In genomic region chr17:2815781-2816185, GRCh38 we compare ENCODE assay signal across 15 cellular contexts. TPM values are rescaled to one million over a fixed set of nuclear protein-coding genes. Genes with fewer than 3 reads are reported as not detected.
DNase-seq lines count a peak whose midpoint lies in the region; ATAC-seq and TF ChIP-seq lines count a peak whose summit lies in the region.
"Had no signal": no experiment of that assay in that cellular context is flagged by ENCODE, and none has a peak within 500 bp of the region (broad histone marks: within the 10 kb centered on the region; RNA-seq: fewer than 3 reads in every experiment).

No MANE protein-coding gene starts in this region.

- TF ChIP-seq CTCF in upper lobe of left lung (IDR thresholded peaks at IDR 0.05) = no peak

- H3K9me3 ChIP-seq in upper lobe of left lung = no peaks in the 10 kb centered on the region
- H3K9me3 ChIP-seq: tibial artery had no signal

- TF ChIP-seq POLR2A in upper lobe of left lung (IDR thresholded peaks at IDR 0.05) = no peak

- H3K4me1 Mint-ChIP-seq in naive thymus-derived CD8-positive, alpha-beta T cell = peaks cover 8 to 60% (median 29%) of the 10 kb centered on the region in 4 donors

- no peaks in the 10 kb centered on the region for H3K9me3 Mint-ChIP-seq in naive thymus-derived CD8-positive, alpha-beta T cell
- H3K9me3 Mint-ChIP-seq: HFFc6 had no signal

- H3K27me3 ChIP-seq in H7 (ENCODE audit: control insufficient read depth, insufficient read depth, low read length) = no peaks in the 10 kb centered on the region
- no peaks in the 10 kb centered on the region for H3K27me3 ChIP-seq in upper lobe of left lung

- WGBS in upper lobe of left lung, 2 donors = 62 to 70% methylated on average over 17 of the region's 17 CpGs

- H3K4me3 Mint-ChIP-seq in naive thymus-derived CD8-positive, alpha-beta T cell = peak overlapping the region in 7 of 10 donors; percentile 22 to 64 (median 36)
- H3K4me3 Mint-ChIP-seq: HFFc6 had no signal

- peak overlapping the region in 6 of 10 donors; percentile 13 to 73 (median 44) for H3K27ac Mint-ChIP-seq in naive thymus-derived CD8-positive, alpha-beta T cell
- H3K27ac Mint-ChIP-seq: HFFc6 had no signal

- TF ChIP-seq EP300 in upper lobe of left lung (IDR thresholded peaks at IDR 0.05) = no peak

- DNase-seq in NCI-H2196 (lab: John Stamatoyannopoulos, UW; ENCODE audit: unreplicated experiment) (peak; percentile 3), NCI-H2196 treated with DMSO at 0.1 percent for 48 hours (lab: John Stamatoyannopoulos, UW; ENCODE audit: unreplicated experiment) (no peak), H7 (peak; percentile 85), SK-N-DZ (ENCODE audit: low spot score) (peak; percentile 75), iPS-NIHi7 (ENCODE audit: extremely low spot score) (no peak), upper lobe of left lung (no peak)
- no peak for DNase-seq in naive thymus-derived CD8-positive, alpha-beta T cell
- DNase-seq: HFFc6, hippocampal formation, mammary epithelial cell, NCI-H2029 treated with DMSO at 0.1 percent for 48 hours, tibial artery had no signal

- H3K36me3 ChIP-seq in H7 (replicated peaks; ENCODE audit: control insufficient read depth, insufficient read depth, low read length) = no peaks in the 10 kb centered on the region
- H3K36me3 ChIP-seq in upper lobe of left lung = no peaks in the 10 kb centered on the region
- H3K36me3 ChIP-seq: tibial artery had no signal

- no peak for ATAC-seq in naive thymus-derived CD8-positive, alpha-beta T cell
- ATAC-seq in HG02970 (IDR thresholded peaks at IDR 0.05; ENCODE audit: low FRiP score, unreplicated experiment) (no peak), upper lobe of left lung (ENCODE audit: low FRiP score in 2 of 2) (no peak)

- no peaks in the 10 kb centered on the region for H3K36me3 Mint-ChIP-seq in naive thymus-derived CD8-positive, alpha-beta T cell

- H3K4me3 ChIP-seq in H7 (ENCODE audit: insufficient read depth, low read depth, low read length) (no peak overlapping the region), upper lobe of left lung (no peak overlapping the region)
- H3K4me3 ChIP-seq: tibial artery had no signal

- no peaks in the 10 kb centered on the region for H3K4me1 ChIP-seq in upper lobe of left lung
- H3K4me1 ChIP-seq: parathyroid adenoma, tibial artery had no signal

- no peak overlapping the region for H3K27ac ChIP-seq in upper lobe of left lung
- H3K27ac ChIP-seq: epithelial cell of prostate, parathyroid adenoma, tibial artery had no signal

- H3K27me3 Mint-ChIP-seq in naive thymus-derived CD8-positive, alpha-beta T cell = no peaks in the 10 kb centered on the region

- POLR2A ChIA-PET in naive thymus-derived CD8-positive, alpha-beta T cell (lab: Charles Lee) = interaction anchor here (1.7 to 1.8 kb wide), 2 partner anchors 19 to 21 kb away, joined by 10 to 40 read pairs; partner anchors contain the start of gene RAP1GAP2

RNA-seq across cellular contexts. Expression of gene RAP1GAP2, which starts 19.5 kb away (rescaled TPM):
- total RNA-seq in H7 (2014; rRNA removed; shearing (Covaris generic)) = 35.5 and 45.7 TPM in 2 replicates
- polyA plus RNA-seq in SK-N-DZ (2014; cell fraction: cytosol; rRNA removed) = 11.6 and 12.0 TPM in 2 replicates
- polyA plus RNA-seq in SK-N-DZ (2014; cell fraction: nucleus; rRNA removed) = 32.4 and 37.7 TPM in 2 replicates
- 1 to 10 TPM in 1 of 2 experiments, under 1 TPM in 1; 0.44 to 1.3 TPM for total RNA-seq in naive thymus-derived CD8-positive, alpha-beta T cell
- polyA plus RNA-seq in naive thymus-derived CD8-positive, alpha-beta T cell = 1 to 10 TPM in 2 of 3 donors, under 1 TPM in 1; 0.78 to 1.6 (median 1.4) TPM
- 10 to 100 TPM in 5 of 6 donors, 1 to 10 TPM in 1; 6.3 to 19.4 (median 13.6) TPM for total RNA-seq in upper lobe of left lung

Comparison
In these comparisons a context has a peak if more than half of its experiments do, and no peak if none do; other contexts are left out.
1. DNase-seq: peak in NCI-H2196 (single experiment), H7 (single experiment) and SK-N-DZ (single experiment); none in NCI-H2196 treated with DMSO at 0.1 percent for 48 hours (single experiment), naive thymus-derived CD8-positive, alpha-beta T cell (0 of 10), iPS-NIHi7 (single experiment) and upper lobe of left lung (0 of 2).